ENCODE assay signal across 17 cellular contexts in genomic region chr2:120220756-120221155, GRCh38. TPM values are rescaled to one million over a fixed set of nuclear protein-coding genes. Genes with fewer than 3 reads are reported as not detected.
DNase-seq lines count a peak whose midpoint lies in the region; ATAC-seq and TF ChIP-seq lines count a peak whose summit lies in the region.
"Had no signal": no experiment of that assay in that cellular context is flagged by ENCODE, and none has a peak within 500 bp of the region (broad histone marks: within the 10 kb centered on the region; RNA-seq: fewer than 3 reads in every experiment).

No MANE protein-coding gene starts in this region.

- no peak for TF ChIP-seq CTCF in DND-41 (IDR thresholded peaks at IDR 0.05; ENCODE audit: borderline replicate concordance, extremely low read depth, low read length, poor library complexity, severe bottlenecking)

- peaks cover 17 to 72% (median 60%) of the 10 kb centered on the region in 11 experiments for H3K9me3 ChIP-seq in BLaER1 treated with 17β-estradiol and CSF1 and Interleukin-3, amounts not matched to agents 10 nM and 100 nM (replicated peaks in 1 of 11)
- no peaks in the 10 kb centered on the region for H3K9me3 ChIP-seq in DND-41 (ENCODE audit: insufficient read depth, low read length, severe bottlenecking)
- H3K9me3 ChIP-seq: thoracic aorta had no signal

- H3K36me3 ChIP-seq in BLaER1 treated with 17β-estradiol and CSF1 and Interleukin-3, amounts not matched to agents 10 nM and 100 nM, result peaks cover 45 to 69% (median 57%) of the 10 kb centered on the region in 11 experiments
- H3K36me3 ChIP-seq in DND-41 (ENCODE audit: insufficient read depth, low read length), result peaks cover 61% of the 10 kb centered on the region
- H3K36me3 ChIP-seq: cardiac muscle cell had no signal

- POLR2A ChIA-PET in naive thymus-derived CD8-positive, alpha-beta T cell (lab: Charles Lee), result interaction anchor here (0.8 kb wide), 1 partner anchor 10 kb away, joined by 3 read pairs; no protein-coding TSS in a partner anchor

- H3K4me1 ChIP-seq in BLaER1 treated with 17β-estradiol and CSF1 and Interleukin-3, amounts not matched to agents 10 nM and 100 nM, result peaks cover 28 to 46% (median 39%) of the 10 kb centered on the region in 10 experiments
- peaks cover 47% of the 10 kb centered on the region for H3K4me1 ChIP-seq in DND-41 (ENCODE audit: insufficient read depth, low read length)

- no peak for DNase-seq in DND-41
- DNase-seq in naive thymus-derived CD8-positive, alpha-beta T cell, result no peak
- DNase-seq: activated naive CD4-positive, alpha-beta T cell; effector CD8-positive, alpha-beta T cell; foreskin melanocyte; mammary epithelial cell; NCI-H2029 treated with DMSO at 0.1 percent for 48 hours; NCI-H526 treated with DMSO at 0.1 percent for 48 hours; stimulated activated CD4-positive, alpha-beta T cell treated with anti-CD3 and anti-CD28 coated beads, Interleukin-15, amount 100 ng/mL, for 24 hours had no signal

- H3K36me3 Mint-ChIP-seq in activated naive CD8-positive, alpha-beta T cell, result peaks cover 39% of the 10 kb centered on the region
- H3K36me3 Mint-ChIP-seq in naive thymus-derived CD8-positive, alpha-beta T cell, result peaks cover 23 to 43% (median 27%) of the 10 kb centered on the region in 3 donors

- peaks cover 76% of the 10 kb centered on the region for H3K79me2 ChIP-seq in DND-41 (ENCODE audit: insufficient read depth, low read length)

- H3K4me3 Mint-ChIP-seq in activated naive CD8-positive, alpha-beta T cell, result peak overlapping the region; percentile 80
- peak overlapping the region in 8 of 10 donors; percentile 6 to 86 (median 77) for H3K4me3 Mint-ChIP-seq in naive thymus-derived CD8-positive, alpha-beta T cell

- H3K9me3 Mint-ChIP-seq in activated naive CD8-positive, alpha-beta T cell (ENCODE audit: low read depth), result no peaks in the 10 kb centered on the region
- peaks cover 0 to 47% (median 29%) of the 10 kb centered on the region in 9 donors for H3K9me3 Mint-ChIP-seq in naive thymus-derived CD8-positive, alpha-beta T cell

- peaks cover 0 to 35% (median 4%) of the 10 kb centered on the region in 11 experiments; a peak in 11 of 22 replicates for H4K20me1 ChIP-seq in BLaER1 treated with 17β-estradiol and CSF1 and Interleukin-3, amounts not matched to agents 10 nM and 100 nM
- H4K20me1 ChIP-seq in DND-41 (ENCODE audit: insufficient read depth, low read length), result peaks cover 35% of the 10 kb centered on the region

- H2AFZ ChIP-seq in DND-41 (ENCODE audit: low read depth, low read length), result no peak overlapping the region

- peak overlapping the region in 4 of 10 experiments; percentile 1 to 28 (median 16); a peak in 3 of 20 replicates for H3K4me3 ChIP-seq in BLaER1 treated with 17β-estradiol and CSF1 and Interleukin-3, amounts not matched to agents 10 nM and 100 nM
- peak overlapping the region in 1 of 2 experiments; percentile 65; a peak in 1 of 4 replicates for H3K4me3 ChIP-seq in DND-41 (ENCODE audit: low read depth in 1 of 2, low read length in 2 of 2)
- H3K4me3 ChIP-seq: cardiac muscle cell, thoracic aorta had no signal

- peaks cover 40% of the 10 kb centered on the region for H3K4me1 Mint-ChIP-seq in activated naive CD8-positive, alpha-beta T cell (ENCODE audit: low read depth)
- peaks cover 6 to 46% (median 42%) of the 10 kb centered on the region in 4 donors for H3K4me1 Mint-ChIP-seq in naive thymus-derived CD8-positive, alpha-beta T cell

- H3K27me3 ChIP-seq in BLaER1 treated with 17β-estradiol and CSF1 and Interleukin-3, amounts not matched to agents 10 nM and 100 nM, result peaks cover 0 to 17% (median 0%) of the 10 kb centered on the region in 11 experiments; a peak in 6 of 22 replicates
- no peaks in the 10 kb centered on the region for H3K27me3 ChIP-seq in DND-41 (ENCODE audit: insufficient read depth, low read length, poor library complexity)

- H3K4me2 ChIP-seq in BLaER1 treated with 17β-estradiol and CSF1 and Interleukin-3, amounts not matched to agents 10 nM and 100 nM, result peak overlapping the region; percentile 23 to 99 (median 94); a peak in 21 of 22 replicates
- H3K4me2 ChIP-seq in DND-41 (ENCODE audit: insufficient read depth, low read length), result peak overlapping the region; percentile 90

- ATAC-seq in DND-41 (ENCODE audit: insufficient read depth, low read depth) (no peak), GM19455 (IDR thresholded peaks at IDR 0.05; ENCODE audit: unreplicated experiment) (no peak), HG03354 (IDR thresholded peaks at IDR 0.05; ENCODE audit: poor library complexity, severe bottlenecking, unreplicated experiment) (no peak), GM21825 (IDR thresholded peaks at IDR 0.05; ENCODE audit: unreplicated experiment) (no peak)
- no peak for ATAC-seq in naive thymus-derived CD8-positive, alpha-beta T cell

- H3K9ac ChIP-seq in BLaER1 treated with 17β-estradiol and CSF1 and Interleukin-3, amounts not matched to agents 10 nM and 100 nM, result no peak overlapping the region
- 0 out of 2 replicates have a peak overlapping the region, but pooled peaks have one; percentile 70 for H3K9ac ChIP-seq in DND-41 (ENCODE audit: low read depth, low read length)

- H3K27ac Mint-ChIP-seq in activated naive CD8-positive, alpha-beta T cell, result peak overlapping the region; percentile 46
- H3K27ac Mint-ChIP-seq in naive thymus-derived CD8-positive, alpha-beta T cell, result peak overlapping the region in 5 of 10 donors; percentile 13 to 85 (median 36)

- H3K27ac ChIP-seq in BLaER1 treated with 17β-estradiol and CSF1 and Interleukin-3, amounts not matched to agents 10 nM and 100 nM, result no peak overlapping the region
- no peak overlapping the region for H3K27ac ChIP-seq in DND-41 (ENCODE audit: low read length)
- H3K27ac ChIP-seq: C4-2B, cardiac muscle cell, thoracic aorta had no signal

- no peaks in the 10 kb centered on the region for H3K27me3 Mint-ChIP-seq in activated naive CD8-positive, alpha-beta T cell
- H3K27me3 Mint-ChIP-seq in naive thymus-derived CD8-positive, alpha-beta T cell, result no peaks in the 10 kb centered on the region

RNA-seq across cellular contexts. Expression of gene TMEM185B, which starts 2.4 kb away (rescaled TPM):
- total RNA-seq in naive thymus-derived CD8-positive, alpha-beta T cell, result 10 to 100 TPM; 18.5 to 20.5 TPM
- polyA plus RNA-seq in naive thymus-derived CD8-positive, alpha-beta T cell, result 10 to 100 TPM; 12.7 to 16.7 (median 13.8) TPM

RNA-seq across cellular contexts. Expression of gene RALB, which starts 31.9 kb away (rescaled TPM):
- total RNA-seq in naive thymus-derived CD8-positive, alpha-beta T cell, result 10 to 100 TPM; 12.3 to 13.8 TPM
- 10 to 100 TPM; 17.6 to 25.8 (median 19.1) TPM for polyA plus RNA-seq in naive thymus-derived CD8-positive, alpha-beta T cell
